In the genomic region with DNA sequence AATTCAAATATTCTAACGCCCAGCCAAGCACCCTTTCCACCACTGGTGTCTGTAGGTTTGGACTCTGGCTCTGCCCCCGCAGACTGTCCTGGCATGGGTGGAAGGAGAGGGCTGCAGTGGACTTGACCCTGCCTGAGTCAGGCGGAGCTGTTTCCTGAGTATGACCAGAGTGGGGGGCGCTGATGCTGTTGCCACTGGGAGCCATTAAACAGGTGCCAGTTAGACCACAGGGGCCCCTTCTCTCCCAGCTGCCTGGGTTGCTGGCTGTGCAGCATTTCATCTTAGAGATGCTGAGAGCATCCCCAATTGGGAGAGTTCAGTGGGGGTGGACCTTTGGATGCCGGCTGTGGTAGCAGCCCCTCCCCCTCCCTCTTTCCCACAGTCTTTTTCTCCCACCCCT, we compare ENCODE assay signal across 29 cellular contexts.
"Had no signal": no experiment of that assay in that cellular context is flagged by ENCODE, and none has a peak within 500 bp of the region (broad histone marks: within the 10 kb centered on the region; RNA-seq: fewer than 3 reads in every experiment).

No MANE protein-coding gene starts in this region.

- DNase-seq: activated CD4-positive, alpha-beta T cell treated with anti-CD3 and anti-CD28 coated beads, Interleukin-2, amount 10 ng/mL, durations not matched to agents 24 days and 14 days; activated CD4-positive, alpha-beta T cell treated with anti-CD3 and anti-CD28 coated beads, Interleukin-2, amount 50 U/mL, for 4 hours; activated CD8-positive, alpha-beta T cell treated with anti-CD3 and anti-CD28 coated beads for 36 hours; activated effector memory CD4-positive, alpha-beta T cell treated with Interleukin-2 at 50 U/mL for 16 hours; activated naive CD4-positive, alpha-beta T cell treated with anti-CD3 and anti-CD28 coated beads, Interleukin-2, amount 10 ng/mL, durations not matched to agents 7 days and 5 days; activated naive CD8-positive, alpha-beta T cell treated with anti-CD3 and anti-CD28 coated beads, Interleukin-2, amount 50 U/mL, for 24 hours; activated T-cell treated with anti-CD3 and anti-CD28 coated beads for 4 hours; activated T-cell treated with anti-CD3 and anti-CD28 coated beads, Interleukin-2, amount 50 U/mL, for 48 hours; anterior cingulate cortex; central memory CD4-positive, alpha-beta T cell; KBM-7; NCI-H1417 treated with DMSO at 0.1 percent for 48 hours; NCI-H187 treated with DMSO at 0.1 percent for 48 hours; NCI-H2081; NCI-H226; NCI-H446 treated with DMSO at 0.1 percent for 48 hours; NCI-H524 treated with DMSO at 0.1 percent for 48 hours; NCI-H748 treated with DMSO at 0.1 percent for 48 hours; NK-92 treated with Interleukin-12 subunit alpha and Interleukin-12 subunit beta, amount 100 ng/mL, for 24 hours; PC-3; Peyer's patch; RPMI8226; SHP77 treated with DMSO at 0.1 percent for 48 hours had no signal

- H3K4me3 Mint-ChIP-seq: activated CD4-positive, alpha-beta T cell treated with anti-CD3 and anti-CD28 coated beads, Interleukin-2, amount 10 ng/mL, durations not matched to agents 24 days and 14 days; activated CD8-positive, alpha-beta T cell treated with anti-CD3 and anti-CD28 coated beads for 36 hours; activated naive CD4-positive, alpha-beta T cell treated with anti-CD3 and anti-CD28 coated beads, Interleukin-2, amount 10 ng/mL, durations not matched to agents 7 days and 5 days; activated naive CD8-positive, alpha-beta T cell; activated naive CD8-positive, alpha-beta T cell treated with anti-CD3 and anti-CD28 coated beads, Interleukin-2, amount 50 U/mL, for 24 hours; brain; T-helper 1 cell treated with Interleukin-12 subunit alpha and Interleukin-12 subunit beta and Interleukin-4 antibody, amounts not matched to agents 30 μg/mL and 1 μg/mL, for 36 hours; T-helper 2 cell treated with Interferon-gamma antibody and Interleukin-4, amounts not matched to agents 5 μg/mL and 100 μg/mL, for 36 hours had no signal

- H3K9me3 ChIP-seq: Peyer's patch, SJSA1, SK-N-SH had no signal

- H3K4me1 Mint-ChIP-seq: activated CD4-positive, alpha-beta T cell treated with anti-CD3 and anti-CD28 coated beads, Interleukin-2, amount 10 ng/mL, durations not matched to agents 24 days and 14 days; activated naive CD4-positive, alpha-beta T cell treated with anti-CD3 and anti-CD28 coated beads, Interleukin-2, amount 10 ng/mL, durations not matched to agents 7 days and 5 days; activated naive CD8-positive, alpha-beta T cell treated with anti-CD3 and anti-CD28 coated beads, Interleukin-2, amount 50 U/mL, for 24 hours; brain had no signal

- H3K4me1 ChIP-seq: Peyer's patch, SJSA1 had no signal

- H3K27me3 ChIP-seq: Peyer's patch, SJSA1 had no signal

- H3K4me2 ChIP-seq: SK-N-SH had no signal

- H3K36me3 ChIP-seq: Peyer's patch, SJSA1 had no signal

- ATAC-seq: activated CD8-positive, alpha-beta T cell treated with anti-CD3 and anti-CD28 coated beads for 36 hours; activated naive CD8-positive, alpha-beta T cell treated with anti-CD3 and anti-CD28 coated beads, Interleukin-2, amount 50 U/mL, for 24 hours; PC-3 had no signal

- H3K27ac Mint-ChIP-seq: activated CD4-positive, alpha-beta T cell treated with anti-CD3 and anti-CD28 coated beads, Interleukin-2, amount 10 ng/mL, durations not matched to agents 24 days and 14 days; activated CD8-positive, alpha-beta T cell treated with anti-CD3 and anti-CD28 coated beads for 36 hours; activated naive CD4-positive, alpha-beta T cell treated with anti-CD3 and anti-CD28 coated beads, Interleukin-2, amount 10 ng/mL, durations not matched to agents 7 days and 5 days; activated naive CD8-positive, alpha-beta T cell; activated naive CD8-positive, alpha-beta T cell treated with anti-CD3 and anti-CD28 coated beads, Interleukin-2, amount 50 U/mL, for 24 hours; brain; T-helper 1 cell treated with Interleukin-12 subunit alpha and Interleukin-12 subunit beta and Interleukin-4 antibody, amounts not matched to agents 30 μg/mL and 1 μg/mL, for 36 hours; T-helper 2 cell treated with Interferon-gamma antibody and Interleukin-4, amounts not matched to agents 5 μg/mL and 100 μg/mL, for 36 hours had no signal

- H3K36me3 Mint-ChIP-seq: activated naive CD4-positive, alpha-beta T cell treated with anti-CD3 and anti-CD28 coated beads, Interleukin-2, amount 10 ng/mL, durations not matched to agents 7 days and 5 days; activated naive CD8-positive, alpha-beta T cell; brain had no signal

- H3K27ac ChIP-seq: Peyer's patch, SJSA1 had no signal

- H3K4me3 ChIP-seq: Peyer's patch, SJSA1 had no signal

- H3K9ac ChIP-seq: SK-N-SH had no signal

- H3K9me3 Mint-ChIP-seq: activated CD4-positive, alpha-beta T cell treated with anti-CD3 and anti-CD28 coated beads, Interleukin-2, amount 10 ng/mL, durations not matched to agents 24 days and 14 days; activated naive CD4-positive, alpha-beta T cell treated with anti-CD3 and anti-CD28 coated beads, Interleukin-2, amount 10 ng/mL, durations not matched to agents 7 days and 5 days; T-helper 1 cell treated with Interleukin-12 subunit alpha and Interleukin-12 subunit beta and Interleukin-4 antibody, amounts not matched to agents 30 μg/mL and 1 μg/mL, for 36 hours; T-helper 2 cell treated with Interferon-gamma antibody and Interleukin-4, amounts not matched to agents 5 μg/mL and 100 μg/mL, for 36 hours had no signal
